ENCODE assay signal across 9 cellular contexts in the genomic region with DNA sequence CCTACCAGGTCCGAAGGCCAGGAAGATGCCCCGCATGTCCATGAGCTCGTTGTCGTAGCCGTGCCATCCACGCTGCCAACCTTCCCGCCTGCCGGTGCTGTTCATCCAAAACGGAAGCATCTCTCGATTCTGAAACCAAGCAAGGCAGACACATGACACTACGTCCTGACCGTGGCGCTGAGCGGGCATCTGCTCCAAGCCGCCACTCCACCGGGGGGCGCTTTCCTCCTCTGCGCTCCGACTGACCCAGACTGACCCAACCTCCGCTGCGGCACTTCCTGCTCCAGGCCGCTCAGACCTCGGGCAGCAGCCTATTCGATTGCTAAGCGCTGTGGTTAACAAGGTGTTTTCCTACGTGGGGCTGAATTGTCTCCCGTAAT.
DNase-seq lines count a peak whose midpoint lies in the region; ATAC-seq and TF ChIP-seq lines count a peak whose summit lies in the region.
"Had no signal": no experiment of that assay in that cellular context is flagged by ENCODE, and none has a peak within 500 bp of the region (broad histone marks: within the 10 kb centered on the region; RNA-seq: fewer than 3 reads in every experiment).

No MANE protein-coding gene starts in this region.

- ATAC-seq in gastroesophageal sphincter (peak; percentile 81), omental fat pad (ENCODE audit: low FRiP score) (peak; percentile 27)

- no peak for TF ChIP-seq EP300 in gastroesophageal sphincter (IDR thresholded peaks at IDR 0.05)

- DNase-seq in activated CD8-positive, alpha-beta memory T cell treated with anti-CD3 and anti-CD28 coated beads for 24 hours: peak; percentile 59
- no peak for DNase-seq in activated CD8-positive, alpha-beta memory T cell treated with anti-CD3 and anti-CD28 coated beads, Interleukin-2, amount 50 U/mL, for 4 hours
- DNase-seq in Peyer's patch (peak in 2 of 3 donors; percentile 59 to 69), omental fat pad (ENCODE audit: low spot score) (no peak), middle frontal gyrus (ENCODE audit: extremely low spot score, low spot score) (no peak), RKO (ENCODE audit: low spot score) (no peak)
- DNase-seq in NK-92 treated with Interleukin-12 subunit alpha and Interleukin-12 subunit beta, amount 100 ng/mL, for 24 hours (lab: John Stamatoyannopoulos, UW): no peak

- no peaks in the 10 kb centered on the region for H3K27me3 ChIP-seq in Peyer's patch
- no peaks in the 10 kb centered on the region for H3K27me3 ChIP-seq in gastroesophageal sphincter

- TF ChIP-seq POLR2A in Peyer's patch (IDR thresholded peaks at IDR 0.05): no peak
- TF ChIP-seq POLR2A in gastroesophageal sphincter (IDR thresholded peaks at IDR 0.05): no peak

- peak overlapping the region in 1 of 4 donors; percentile 3 for H3K27ac ChIP-seq in Peyer's patch
- H3K27ac ChIP-seq in gastroesophageal sphincter: peak overlapping the region in 1 of 4 donors; percentile 26
- H3K27ac ChIP-seq: parathyroid adenoma had no signal

- 27 to 75% methylated on average over 3 of the region's 27 CpGs for WGBS in gastroesophageal sphincter (ENCODE audit: low coverage in 1 of 2), 2 donors

- H3K9me3 ChIP-seq in Peyer's patch (no peaks in the 10 kb centered on the region), gastroesophageal sphincter (no peaks in the 10 kb centered on the region)

- no peaks in the 10 kb centered on the region for H3K4me1 ChIP-seq in Peyer's patch
- H3K4me1 ChIP-seq in gastroesophageal sphincter: peaks cover 0 to 36% (median 8%) of the 10 kb centered on the region in 3 donors
- H3K4me1 ChIP-seq: parathyroid adenoma had no signal

- H3K36me3 ChIP-seq in Peyer's patch (no peaks in the 10 kb centered on the region), gastroesophageal sphincter (no peaks in the 10 kb centered on the region)

- peak overlapping the region in 3 of 4 donors; percentile 12 to 26 (median 22) for H3K4me3 ChIP-seq in Peyer's patch
- H3K4me3 ChIP-seq in gastroesophageal sphincter: peak overlapping the region in 1 of 2 donors; percentile 39

- TF ChIP-seq CTCF in Peyer's patch (IDR thresholded peaks at IDR 0.05) (peak in 4 of 6 experiments; percentile 13 to 40 (median 23)), gastroesophageal sphincter (IDR thresholded peaks at IDR 0.05) (peak in 3 of 4 experiments; percentile 15 to 60 (median 42)), omental fat pad (IDR thresholded peaks at IDR 0.05) (no peak)

Comparison
In these comparisons a context has a peak if more than half of its experiments do, and no peak if none do; other contexts are left out.
1. DNase-seq: peak in activated CD8-positive, alpha-beta memory T cell treated with anti-CD3 and anti-CD28 coated beads for 24 hours (single experiment) and Peyer's patch (2 of 3); none in activated CD8-positive, alpha-beta memory T cell treated with anti-CD3 and anti-CD28 coated beads, Interleukin-2, amount 50 U/mL, for 4 hours (single experiment), omental fat pad (single experiment), middle frontal gyrus (single experiment), NK-92 treated with Interleukin-12 subunit alpha and Interleukin-12 subunit beta, amount 100 ng/mL, for 24 hours (single experiment) and RKO (single experiment).
2. CTCF ChIP-seq: peak in Peyer's patch (4 of 6) and gastroesophageal sphincter (3 of 4); none in omental fat pad (0 of 3).